Comparison of ENCODE assay signal across 8 cellular contexts in the genomic region with DNA sequence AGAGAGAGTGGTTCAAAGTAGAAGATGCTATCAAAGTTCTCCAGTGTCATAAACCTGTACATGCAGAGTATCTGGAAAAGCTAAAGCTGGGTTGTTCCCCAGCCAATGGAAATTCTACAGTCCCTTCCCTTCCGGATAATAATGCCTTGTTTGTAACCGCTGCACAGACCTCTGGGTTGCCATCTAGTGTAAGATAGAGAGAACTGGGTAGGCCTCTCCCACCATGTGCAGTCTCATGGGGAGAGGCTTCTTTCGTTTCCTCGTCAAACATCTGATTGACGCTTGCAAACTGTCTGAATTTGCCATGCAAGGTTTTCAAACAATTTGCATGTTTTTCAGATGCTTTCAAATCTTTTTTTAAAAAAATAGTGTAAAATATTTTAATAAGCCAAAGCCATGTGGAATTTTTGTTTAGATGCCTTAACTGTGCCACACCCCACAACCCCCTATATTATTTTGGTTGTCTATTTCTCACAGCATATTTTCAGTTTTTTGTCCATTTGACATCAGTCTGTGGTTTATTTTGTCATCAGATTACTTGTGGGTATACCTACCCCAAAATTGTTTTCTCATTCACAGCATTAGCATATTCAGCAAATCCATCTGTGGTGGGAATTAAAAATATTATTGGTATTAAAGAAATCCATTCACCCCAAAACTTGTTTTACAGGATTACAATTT. TPM values are rescaled to one million over a fixed set of nuclear protein-coding genes. Genes with fewer than 3 reads are reported as not detected.
DNase-seq lines count a peak whose midpoint lies in the region; ATAC-seq, FAIRE-seq and TF ChIP-seq lines count a peak whose summit lies in the region.
"Not testable (repeated sequence)": the region's sequence is repeated elsewhere in the genome, so short reads cannot be mapped to it uniquely, and the experiment has no call there.

No MANE protein-coding gene starts in this region.

- CTCF ChIA-PET in A549 (lab: Yijun Ruan, JAX) = interaction anchor here (0.6 to 5.3 kb wide), 3 partner anchors 15 to 413 kb away, joined by 3 to 144 read pairs (median 3); no protein-coding TSS in a partner anchor

- not testable (repeated sequence) for H3K36me3 ChIP-seq in mucosa of descending colon (ENCODE audit: low read depth)

- peak; percentile 100 for FAIRE-seq in A549 (lab: Jason Lieb, UNC)
- FAIRE-seq in TTC549 (lab: Jason Lieb, UNC) = peak; percentile 100
- peak; percentile 96 for FAIRE-seq in endometrium (lab: Jason Lieb, UNC)

- TF ChIP-seq CTCF in A549 (IDR thresholded peaks at IDR 0.05); mucosa of descending colon (IDR thresholded peaks at IDR 0.05): not testable (repeated sequence)

- not testable (repeated sequence) for H3K4me2 ChIP-seq in A549

- no CpG with 5 or more reads among the region's 5 CpGs for WGBS in A549 (ENCODE audit: missing lambda C conversion rate)

- intact Hi-C loops in mucosa of descending colon (cut with DNase I, micrococcal nuclease) = loop anchor here in 1 of 2 donors (5.0 to 10.0 kb wide), 2 partner anchors 385 to 412 kb away; no protein-coding TSS in a partner anchor

- peak; percentile 99 to 100 for ATAC-seq in A549
- ATAC-seq in GM19023 (IDR thresholded peaks at IDR 0.05; ENCODE audit: unreplicated experiment) = peak; percentile 84
- ATAC-seq in GM21528 (IDR thresholded peaks at IDR 0.05; ENCODE audit: low FRiP score, unreplicated experiment) = peak; percentile 89
- ATAC-seq in HG02885 (IDR thresholded peaks at IDR 0.05; ENCODE audit: poor library complexity, unreplicated experiment) = peak; percentile 95
- ATAC-seq in HG03439 (IDR thresholded peaks at IDR 0.05; ENCODE audit: unreplicated experiment) = peak; percentile 76
- peak; percentile 99 for ATAC-seq in mucosa of descending colon

- not testable (repeated sequence) for H3K9me3 ChIP-seq in A549, mucosa of descending colon

- TF ChIP-seq RAD21 in A549 (conservative IDR thresholded peaks at IDR 0.05 in 1 of 2, IDR thresholded peaks at IDR 0.05 in 1 of 2) = not testable (repeated sequence)

- not testable (repeated sequence) for TF ChIP-seq EP300 in A549 (IDR thresholded peaks at IDR 0.05)

- not testable (repeated sequence) for DNase-seq in A549 (ENCODE audit: low read depth in 1 of 2, low spot score in 1 of 2); mucosa of descending colon

- TF ChIP-seq POLR2A in A549 (IDR thresholded peaks at IDR 0.05; ENCODE audit: low read length) = not testable (repeated sequence)

- H3K27ac ChIP-seq in A549 = not testable (repeated sequence)

- POLR2A ChIA-PET in A549 (lab: Yijun Ruan, JAX) = not testable (repeated sequence)

- H3K4me1 ChIP-seq in A549 = not testable (repeated sequence)
- peaks cover 11% of the 10 kb centered on the region for H3K4me1 ChIP-seq in mucosa of descending colon (ENCODE audit: low read depth)

- H3K4me3 ChIP-seq in A549, mucosa of descending colon: not testable (repeated sequence)

RNA-seq across cellular contexts. Expression of a gene that starts 21.6 kb away (rescaled TPM):
- 33.0 and 41.0 TPM in 2 replicates for polyA plus RNA-seq in A549 (2011; rRNA removed)
- polyA plus RNA-seq in A549 (2012; cell fraction: cytosol; rRNA removed) = 7.4 and 9.7 TPM in 2 replicates
- polyA plus RNA-seq in A549 (2012; cell fraction: nucleus; rRNA removed) = 3.7 and 4.8 TPM in 2 replicates
- polyA plus RNA-seq in A549 (2017; fragmentation: RNase III; extraction: RNeasy Plus Mini Kit Qiagen cat#74134 plus additional on column Dnase treatment) = 18.6 to 20.1 TPM (median 19.6 TPM) in 3 replicates
- polyA minus RNA-seq in A549 (2011; rRNA and poly(A)+ RNA removed) = 9.8 and 11.0 TPM in 2 replicates
- 100 to 1,000 TPM in 2 of 3 donors, 10 to 100 TPM in 1; 76.9 to 136 (median 121) TPM for total RNA-seq in mucosa of descending colon

RNA-seq across cellular contexts. Expression of a gene that starts 42.4 kb away (rescaled TPM):
- polyA plus RNA-seq in A549 (2011; rRNA removed) (160 and 187 TPM in 2 replicates), A549 (2017; fragmentation: RNase III; extraction: RNeasy Plus Mini Kit Qiagen cat#74134 plus additional on column Dnase treatment) (163 to 187 TPM (median 168 TPM) in 3 replicates)
- polyA plus RNA-seq in A549 (2012; cell fraction: cytosol; rRNA removed) = 103 and 129 TPM in 2 replicates
- 28.7 and 36.7 TPM in 2 replicates for polyA plus RNA-seq in A549 (2012; cell fraction: nucleus; rRNA removed)
- polyA minus RNA-seq in A549 (2011; rRNA and poly(A)+ RNA removed) = 57.8 and 68.9 TPM in 2 replicates
- total RNA-seq in mucosa of descending colon = 10 to 100 TPM; 65.5 to 92.2 (median 81.3) TPM
